Comparison of ENCODE assay signal across 8 cellular contexts in the genomic region with DNA sequence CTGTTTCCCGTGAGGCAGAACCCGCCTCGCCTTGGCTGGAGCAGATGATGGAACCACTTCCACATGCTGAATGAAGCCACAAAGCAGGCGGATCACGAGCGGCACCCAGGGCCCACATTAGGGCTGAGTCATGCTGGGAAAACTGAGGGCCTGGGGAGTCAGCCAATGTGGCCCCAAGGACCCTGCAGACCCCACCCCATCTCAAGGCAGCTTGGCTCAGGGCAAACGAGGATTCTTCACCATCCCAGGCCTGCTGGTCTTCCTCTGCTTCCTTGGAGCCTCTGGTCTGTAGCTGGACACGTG.
"Had no signal": no experiment of that assay in that cellular context is flagged by ENCODE, and none has a peak within 500 bp of the region (broad histone marks: within the 10 kb centered on the region; RNA-seq: fewer than 3 reads in every experiment).

No MANE protein-coding gene starts in this region.

- H3K27ac Mint-ChIP-seq: H9, IgD-negative memory B cell had no signal

- H3K9ac ChIP-seq: GM23248 had no signal

- H3K36me3 Mint-ChIP-seq: IgD-negative memory B cell had no signal

- ATAC-seq: HepG2 had no signal

- H3K27ac ChIP-seq: GM23248, HL-60 had no signal

- H3K9me3 Mint-ChIP-seq: IgD-negative memory B cell had no signal

- H3K4me3 ChIP-seq: GM23248 had no signal

- H3K4me3 Mint-ChIP-seq: H9, IgD-negative memory B cell had no signal

- H3K27me3 Mint-ChIP-seq: IgD-negative memory B cell had no signal

- FAIRE-seq: H54, HepG2 had no signal

- DNase-seq: GM23248, GOT3, H9, HCEC 1CT had no signal
